6 cellular contexts compared by ENCODE assay signal in the genomic region with DNA sequence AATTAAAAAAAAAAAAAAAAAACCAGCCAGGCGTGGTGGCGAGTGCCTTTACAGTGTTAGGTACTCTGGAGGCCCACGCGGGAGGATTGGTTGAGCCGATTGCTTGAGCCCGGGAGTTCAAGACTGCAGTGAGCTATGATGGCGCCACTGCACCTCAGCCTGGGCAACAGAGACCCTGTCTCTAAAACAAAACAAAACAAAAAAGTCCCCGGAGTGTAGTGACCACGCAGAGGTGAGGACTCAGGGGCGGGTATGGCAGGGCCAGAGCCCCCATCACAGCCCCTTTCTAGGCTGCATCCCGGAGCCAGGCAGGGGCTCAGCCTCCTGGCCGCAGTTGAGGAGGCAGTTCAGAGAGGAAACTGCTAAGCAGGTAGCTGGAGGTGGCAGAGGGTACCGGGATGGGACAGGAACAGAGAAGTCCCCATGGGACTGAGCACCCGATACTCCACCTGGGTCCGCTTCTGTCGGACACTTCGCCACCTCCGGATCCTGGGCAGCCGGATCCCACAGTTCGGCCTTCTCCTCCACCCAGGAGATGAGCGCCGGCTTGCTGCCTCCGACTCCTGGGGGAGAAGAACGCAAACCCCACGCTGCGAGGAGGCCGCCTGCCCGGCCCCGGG. TPM values are rescaled to one million over a fixed set of nuclear protein-coding genes. Genes with fewer than 3 reads are reported as not detected.
A peak's percentile ranks its signal among the peaks of the same experiment; 100 is the strongest.
DNase-seq lines count a peak whose midpoint lies in the region; ATAC-seq and TF ChIP-seq lines count a peak whose summit lies in the region.

No MANE protein-coding gene starts in this region.

- intact Hi-C loops in activated B cell treated with CpG ODN at 0.5 μM for 24 hours (cut with micrococcal nuclease), result loop anchor here (2.0 kb wide), 2 partner anchors 61 to 165 kb away; partner anchors contain the start of genes ITGAL and SRCAP
- intact Hi-C loops in posterior vena cava (cut with DNase I), result no loop called here

- no peaks in the 10 kb centered on the region for H3K27me3 Mint-ChIP-seq in activated B cell treated with CpG ODN at 0.5 μM for 24 hours

- H3K9me3 Mint-ChIP-seq in activated B cell treated with CpG ODN at 0.5 μM for 24 hours, result no peaks in the 10 kb centered on the region

- ATAC-seq in GM21737 (IDR thresholded peaks at IDR 0.05; ENCODE audit: unreplicated experiment), result peak; percentile 21
- peak; percentile 1 for ATAC-seq in activated B cell treated with CpG ODN at 0.5 μM for 24 hours (ENCODE audit: low read depth)

- H3K27ac ChIP-seq in 22Rv1, result peak overlapping the region; percentile 98

- peak overlapping the region; percentile 97 for H3K27ac Mint-ChIP-seq in activated B cell treated with CpG ODN at 0.5 μM for 24 hours

- TF ChIP-seq CTCF in 22Rv1 (IDR thresholded peaks at IDR 0.05), result no peak
- no peak for TF ChIP-seq CTCF in activated B cell treated with CpG ODN at 0.5 μM for 24 hours (IDR thresholded peaks at IDR 0.05)

- H3K4me3 Mint-ChIP-seq in activated B cell treated with CpG ODN at 0.5 μM for 24 hours, result peak overlapping the region; percentile 96

- DNase-seq in activated B cell treated with CpG ODN at 0.5 μM for 24 hours (no peak), left kidney (ENCODE audit: low read depth, low spot score) (peak; percentile 46), posterior vena cava (ENCODE audit: low spot score) (no peak)
- DNase-seq in effector CD4-positive, alpha-beta T cell, result no peak

- CTCF ChIA-PET in activated B cell treated with CpG ODN at 0.5 μM for 24 hours (lab: Charles Lee), result interaction anchor here (0.9 to 3.5 kb wide), 3 partner anchors 76 to 103 kb away, joined by 5 to 35 read pairs (median 10); partner anchors contain the start of gene DCTPP1

- POLR2A ChIA-PET in activated B cell treated with CpG ODN at 0.5 μM for 24 hours (lab: Charles Lee), result interaction anchor here (0.6 to 4.2 kb wide), 26 partner anchors 15 to 198 kb away, joined by 3 to 135 read pairs (median 13); partner anchors contain the start of genes DCTPP1, ITGAL, PRR14 and SEPHS2

- H3K36me3 Mint-ChIP-seq in activated B cell treated with CpG ODN at 0.5 μM for 24 hours (ENCODE audit: low read depth), result peaks cover 40% of the 10 kb centered on the region

- peaks cover 25% of the 10 kb centered on the region for H3K4me1 Mint-ChIP-seq in activated B cell treated with CpG ODN at 0.5 μM for 24 hours

RNA-seq across cellular contexts. Expression of gene ZNF747, which starts 0.8 kb away (rescaled TPM):
- total RNA-seq in activated B cell treated with CpG ODN at 0.5 μM for 24 hours, result 16.3 and 21.6 TPM in 2 replicates
- 1 to 10 TPM; 9.6 to 9.8 TPM for total RNA-seq in posterior vena cava

RNA-seq across cellular contexts. Expression of gene ZNF768, which starts 7.5 kb away (rescaled TPM):
- total RNA-seq in activated B cell treated with CpG ODN at 0.5 μM for 24 hours, result 29.2 and 30.7 TPM in 2 replicates
- 10 to 100 TPM; 21.9 to 27.3 TPM for total RNA-seq in posterior vena cava

RNA-seq across cellular contexts. Expression of gene ZNF764, which starts 24.3 kb away (rescaled TPM):
- total RNA-seq in activated B cell treated with CpG ODN at 0.5 μM for 24 hours, result 16.1 and 19.2 TPM in 2 replicates
- 1 to 10 TPM; 6.0 to 6.5 TPM for total RNA-seq in posterior vena cava

RNA-seq across cellular contexts. Expression of gene ZNF688, which starts 37.7 kb away (rescaled TPM):
- total RNA-seq in activated B cell treated with CpG ODN at 0.5 μM for 24 hours, result 13.9 and 14.7 TPM in 2 replicates
- 10 to 100 TPM in 1 of 2 donors, 1 to 10 TPM in 1; 8.8 to 10.8 TPM for total RNA-seq in posterior vena cava

RNA-seq across cellular contexts. Expression of gene ZNF785, which starts 51.6 kb away (rescaled TPM):
- 20.0 and 22.8 TPM in 2 replicates for total RNA-seq in activated B cell treated with CpG ODN at 0.5 μM for 24 hours
- total RNA-seq in posterior vena cava, result 10 to 100 TPM; 10.2 to 10.5 TPM
